Comparison of ENCODE assay signal across 16 cellular contexts in the genomic region with DNA sequence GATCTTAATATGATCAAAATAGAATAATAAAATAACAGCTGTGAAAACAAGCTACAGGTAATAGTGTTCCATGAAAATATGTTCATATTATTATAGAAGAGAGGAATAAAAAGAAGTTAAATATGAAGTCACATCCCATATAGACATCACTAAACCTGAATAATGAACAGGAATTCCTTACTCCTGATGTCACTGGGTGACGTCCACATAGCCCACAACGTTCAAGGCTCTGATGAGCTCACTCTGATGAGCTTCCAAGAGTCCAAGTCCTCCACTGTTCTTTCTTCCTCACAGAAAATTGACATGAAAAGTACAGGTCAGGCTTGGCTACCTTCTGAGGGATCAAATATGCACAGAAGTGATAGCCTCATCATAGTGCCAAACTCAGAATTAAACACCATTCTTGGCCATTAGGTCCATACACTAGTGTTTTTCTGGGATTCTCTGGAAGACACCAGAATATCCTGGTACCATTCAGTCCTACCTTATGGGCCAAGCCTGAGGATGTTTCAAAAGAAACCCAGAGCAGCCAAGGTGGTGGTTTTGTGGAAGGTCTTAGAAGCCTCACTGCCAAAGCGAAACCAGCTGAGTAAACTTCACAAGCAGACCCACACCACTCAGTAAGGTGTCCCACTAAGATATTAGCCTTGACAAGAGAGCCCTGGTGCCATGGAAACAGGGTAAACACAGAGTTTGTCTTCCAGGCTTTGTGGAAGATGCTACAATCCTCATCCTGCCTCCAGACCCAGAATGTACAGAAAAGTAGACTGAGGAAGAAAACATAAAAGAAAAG.
DNase-seq lines count a peak whose midpoint lies in the region; ATAC-seq and TF ChIP-seq lines count a peak whose summit lies in the region.
"Had no signal": no experiment of that assay in that cellular context is flagged by ENCODE, and none has a peak within 500 bp of the region (broad histone marks: within the 10 kb centered on the region; RNA-seq: fewer than 3 reads in every experiment).

No MANE protein-coding gene starts in this region.

- no peaks in the 10 kb centered on the region for H3K79me1 ChIP-seq in trophoblast cell (ENCODE audit: low read length)

- H4K12ac ChIP-seq in trophoblast cell (ENCODE audit: low read depth, low read length): no peak overlapping the region

- no peak overlapping the region for H3K18ac ChIP-seq in trophoblast cell (ENCODE audit: low read length)

- H2BK12ac ChIP-seq in trophoblast cell (ENCODE audit: low read length): no peak overlapping the region

- H3K4me2 ChIP-seq in trophoblast cell (ENCODE audit: low read length): no peak overlapping the region

- DNase-seq in NCI-H748 (lab: John Stamatoyannopoulos, UW; ENCODE audit: unreplicated experiment) (peak; percentile 0), NCI-H748 treated with DMSO at 0.1 percent for 48 hours (lab: John Stamatoyannopoulos, UW) (no peak), amniotic epithelial cell (ENCODE audit: low read depth) (peak; percentile 37), fibroblast of mammary gland (ENCODE audit: low read depth) (peak; percentile 28), trophoblast cell (peak in 1 of 2 donors; percentile 18), head of caudate nucleus (no peak), uterus (no peak), body of pancreas (no peak)
- DNase-seq: KG1, MG63, NCI-H1092 treated with DMSO at 0.1 percent for 48 hours, NCI-H1694 treated with DMSO at 0.1 percent for 48 hours, NCI-H2171, NCI-H446 treated with DMSO at 0.1 percent for 48 hours, OCI-M1 had no signal

- TF ChIP-seq CTCF in fibroblast of mammary gland (conservative IDR thresholded peaks at IDR 0.05; ENCODE audit: control insufficient read depth, insufficient read depth, low read depth, low read length): no peak
- TF ChIP-seq CTCF in uterus (IDR thresholded peaks at IDR 0.05): no peak
- no peak for TF ChIP-seq CTCF in body of pancreas (IDR thresholded peaks at IDR 0.05)

- no peak overlapping the region for H2AK5ac ChIP-seq in trophoblast cell (ENCODE audit: low read length)

- H3K9ac ChIP-seq in trophoblast cell (ENCODE audit: low read length): no peak overlapping the region

- no peaks in the 10 kb centered on the region for H3K4me1 ChIP-seq in trophoblast cell (ENCODE audit: control insufficient read depth in 1 of 2, insufficient read depth in 2 of 2, low read length in 2 of 2)
- H3K4me1 ChIP-seq in uterus: no peaks in the 10 kb centered on the region
- H3K4me1 ChIP-seq in body of pancreas: no peaks in the 10 kb centered on the region

- H4K91ac ChIP-seq in trophoblast cell (ENCODE audit: low read depth, low read length): no peak overlapping the region

- H3K27ac ChIP-seq in trophoblast cell (ENCODE audit: low read depth, low read length): no peak overlapping the region
- H3K27ac ChIP-seq in uterus: no peak overlapping the region
- H3K27ac ChIP-seq in body of pancreas: no peak overlapping the region
- H3K27ac ChIP-seq: C4-2B had no signal

- no peaks in the 10 kb centered on the region for H3K79me2 ChIP-seq in trophoblast cell (ENCODE audit: control insufficient read depth, insufficient read depth, low read length, poor library complexity)

- TF ChIP-seq POLR2A in uterus (IDR thresholded peaks at IDR 0.05) (no peak), body of pancreas (IDR thresholded peaks at IDR 0.05) (no peak)

- WGBS in trophoblast cell (ENCODE audit: extremely low coverage, insufficient coverage, insufficient read length): no CpG with 5 or more reads among the region's 3 CpGs
- 47 to 64% methylated on average over 3 of the region's 3 CpGs for WGBS in body of pancreas, 2 donors

- H3K4ac ChIP-seq in trophoblast cell (ENCODE audit: low read depth, low read length): no peak overlapping the region

- H2AFZ ChIP-seq in trophoblast cell (ENCODE audit: insufficient read depth, low read length, poor library complexity): no peak overlapping the region

- no peak for ATAC-seq in body of pancreas

- H3K23ac ChIP-seq in trophoblast cell (ENCODE audit: low read length): no peak overlapping the region

- no peaks in the 10 kb centered on the region for H3K27me3 ChIP-seq in trophoblast cell (ENCODE audit: insufficient read depth, low read length)
- H3K27me3 ChIP-seq in uterus: no peaks in the 10 kb centered on the region
- no peaks in the 10 kb centered on the region for H3K27me3 ChIP-seq in body of pancreas
- H3K27me3 ChIP-seq: MG63 had no signal

- H3K36me3 ChIP-seq in trophoblast cell (ENCODE audit: control insufficient read depth in 1 of 2, insufficient read depth in 2 of 2, low read length in 2 of 2) (no peaks in the 10 kb centered on the region), uterus (no peaks in the 10 kb centered on the region), body of pancreas (replicated peaks in 1 of 2; ENCODE audit: insufficient read depth in 1 of 2, low read depth in 2 of 2) (no peaks in the 10 kb centered on the region)
- H3K36me3 ChIP-seq: MG63 had no signal

- intact Hi-C loops in head of caudate nucleus (cut with DNase I): no loop called here
- intact Hi-C loops in uterus (cut with DNase I; ENCODE audit: low total_unique reads): no loop called here
- intact Hi-C loops in body of pancreas (cut with DNase I): no loop called here

- H2BK120ac ChIP-seq in trophoblast cell (ENCODE audit: insufficient read depth, low read length, poor library complexity): peak overlapping the region; percentile 22

- H3K14ac ChIP-seq in trophoblast cell (ENCODE audit: low read length): no peak overlapping the region

- no peak overlapping the region for H2BK5ac ChIP-seq in trophoblast cell (ENCODE audit: low read depth, low read length, poor library complexity)

- no peaks in the 10 kb centered on the region for H3K9me3 ChIP-seq in trophoblast cell (ENCODE audit: insufficient read depth, low read depth, low read length)
- H3K9me3 ChIP-seq in uterus: no peaks in the 10 kb centered on the region
- no peaks in the 10 kb centered on the region for H3K9me3 ChIP-seq in body of pancreas
- H3K9me3 ChIP-seq: MG63 had no signal

- H4K8ac ChIP-seq in trophoblast cell (ENCODE audit: low read depth, low read length): no peak overlapping the region

- no peak overlapping the region for H3K4me3 ChIP-seq in fibroblast of mammary gland (ENCODE audit: control insufficient read depth, low read depth, low read length)
- H3K4me3 ChIP-seq in trophoblast cell (ENCODE audit: low read depth, low read length): no peak overlapping the region
- no peak overlapping the region for H3K4me3 ChIP-seq in uterus
- no peak overlapping the region for H3K4me3 ChIP-seq in body of pancreas
- H3K4me3 ChIP-seq: MG63 had no signal

Comparison
In these comparisons a context has a peak if more than half of its experiments do, and no peak if none do; other contexts are left out.
1. DNase-seq: peak in NCI-H748 (single experiment), amniotic epithelial cell (single experiment) and fibroblast of mammary gland (single experiment); none in NCI-H748 treated with DMSO at 0.1 percent for 48 hours (single experiment), head of caudate nucleus (0 of 42), uterus (0 of 2) and body of pancreas (0 of 4).